In the genomic region with DNA sequence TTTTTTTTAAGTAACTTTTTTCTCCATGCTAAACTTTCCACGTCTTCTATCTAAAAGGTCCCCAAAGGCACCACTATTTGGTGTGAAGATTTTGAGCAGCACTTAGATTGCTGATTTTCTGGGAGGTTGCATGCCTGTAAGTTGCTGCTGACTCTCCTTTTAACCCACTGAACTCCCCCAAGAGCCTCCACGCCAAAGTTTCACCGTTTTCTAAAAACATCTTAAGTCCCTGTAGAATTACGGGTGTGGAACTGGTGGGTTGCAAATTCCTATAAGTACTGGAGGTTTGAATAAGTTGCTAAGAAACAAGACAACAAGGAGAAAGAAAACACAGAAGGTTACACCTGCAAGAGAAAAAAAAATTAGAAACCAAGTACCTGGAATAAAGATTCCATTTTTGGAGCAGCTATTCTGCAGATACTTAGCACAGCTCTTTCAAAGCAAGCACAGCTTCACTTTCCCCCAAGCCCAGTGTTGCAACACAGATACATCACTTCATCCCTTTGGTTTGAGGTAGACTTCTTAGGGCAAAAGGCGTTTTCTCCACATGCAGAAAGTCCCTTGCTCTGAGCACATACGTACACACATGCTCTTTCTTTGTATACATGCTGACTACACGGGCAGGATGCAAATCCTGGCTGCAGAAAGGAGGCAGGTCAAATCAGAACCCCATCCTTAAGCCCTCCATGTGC, we compare ENCODE assay signal across 1 cellular context.
TF ChIP-seq lines count a peak whose summit lies in the region.

No MANE protein-coding gene starts in this region.

TF ChIP-seq in A549, 52 proteins besides CTCF, POLR2A, EP300 and RAD21 (continued from another document):
- no peak for TF ChIP-seq ZFP36 (IDR thresholded peaks at IDR 0.05; ENCODE audit: borderline replicate concordance, partially characterized antibody)
- TF ChIP-seq CHD4 (IDR thresholded peaks at IDR 0.05; ENCODE audit: borderline replicate concordance) = no peak
- TF ChIP-seq MAFK (IDR thresholded peaks at IDR 0.05; ENCODE audit: partially characterized antibody) = no peak
- TF ChIP-seq POLR2AphosphoS2 (conservative IDR thresholded peaks at IDR 0.05; ENCODE audit: low read length) = no peak
- TF ChIP-seq MYC (IDR thresholded peaks at IDR 0.05; ENCODE audit: borderline replicate concordance, low read length) = no peak
